ENCODE assay signal across 18 cellular contexts in the genomic region with DNA sequence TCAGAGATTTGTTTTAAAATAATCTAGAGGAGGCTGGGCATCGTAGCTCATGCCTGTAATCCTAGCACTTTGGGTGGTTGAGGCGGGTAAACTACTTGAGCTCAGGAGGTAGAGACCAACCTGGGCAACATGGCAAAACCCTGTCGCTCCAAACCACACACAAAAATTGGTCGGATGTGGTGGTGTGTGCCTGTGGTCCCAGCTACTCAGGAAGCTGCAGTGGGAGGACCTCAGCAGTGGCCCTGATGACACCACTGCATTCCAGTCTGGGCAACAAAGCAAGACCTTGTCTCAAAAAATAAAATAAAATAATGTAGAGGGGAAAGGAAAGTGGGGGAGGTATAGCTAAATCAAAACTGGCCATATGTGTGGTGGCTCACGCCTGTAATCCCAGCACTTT. TPM values are rescaled to one million over a fixed set of nuclear protein-coding genes. Genes with fewer than 3 reads are reported as not detected.
DNase-seq lines count a peak whose midpoint lies in the region; ATAC-seq and TF ChIP-seq lines count a peak whose summit lies in the region.
"Had no signal": no experiment of that assay in that cellular context is flagged by ENCODE, and none has a peak within 500 bp of the region (broad histone marks: within the 10 kb centered on the region; RNA-seq: fewer than 3 reads in every experiment).

No MANE protein-coding gene starts in this region.

- no peaks in the 10 kb centered on the region for H3K27me3 ChIP-seq in tibial nerve

- no peak overlapping the region for H3K27ac ChIP-seq in tibial nerve

- intact Hi-C loops in activated CD8-positive, alpha-beta T cell treated with anti-CD3 and anti-CD28 coated beads for 36 hours (cut with micrococcal nuclease) = no loop called here

- no peak overlapping the region for H3K27ac Mint-ChIP-seq in activated CD8-positive, alpha-beta T cell treated with anti-CD3 and anti-CD28 coated beads, Interleukin-2, amount 10 ng/mL, durations not matched to agents 7 days and 5 days
- H3K27ac Mint-ChIP-seq in activated CD8-positive, alpha-beta T cell treated with anti-CD3 and anti-CD28 coated beads for 36 hours = no peak overlapping the region
- H3K27ac Mint-ChIP-seq in activated CD4-positive, alpha-beta memory T cell treated with anti-CD3 and anti-CD28 coated beads, Interleukin-2, amount 10 ng/mL, durations not matched to agents 7 days and 5 days = peak overlapping the region; percentile 48
- peak overlapping the region in 1 of 6 donors; percentile 34 for H3K27ac Mint-ChIP-seq in immature natural killer cell
- H3K27ac Mint-ChIP-seq: B cell; CD4-positive, CD25-positive, alpha-beta regulatory T cell; GM23338; HFFc6; IgD-negative memory B cell had no signal

- H3K9me3 ChIP-seq in tibial nerve = no peaks in the 10 kb centered on the region
- H3K9me3 ChIP-seq: Caco-2 had no signal

- TF ChIP-seq CTCF in activated CD8-positive, alpha-beta T cell treated with anti-CD3 and anti-CD28 coated beads for 36 hours (IDR thresholded peaks at IDR 0.05) = no peak
- TF ChIP-seq CTCF in tibial nerve (IDR thresholded peaks at IDR 0.05) = no peak

- H3K27me3 Mint-ChIP-seq in activated CD8-positive, alpha-beta T cell treated with anti-CD3 and anti-CD28 coated beads, Interleukin-2, amount 10 ng/mL, durations not matched to agents 7 days and 5 days (ENCODE audit: low read depth) = no peaks in the 10 kb centered on the region
- no peaks in the 10 kb centered on the region for H3K27me3 Mint-ChIP-seq in activated CD8-positive, alpha-beta T cell treated with anti-CD3 and anti-CD28 coated beads for 36 hours
- H3K27me3 Mint-ChIP-seq in activated CD4-positive, alpha-beta memory T cell treated with anti-CD3 and anti-CD28 coated beads, Interleukin-2, amount 10 ng/mL, durations not matched to agents 7 days and 5 days = no peaks in the 10 kb centered on the region
- H3K27me3 Mint-ChIP-seq in immature natural killer cell (ENCODE audit: low read depth in 3 of 3) = peaks cover 0 to 2% (median 0%) of the 10 kb centered on the region in 3 donors
- H3K27me3 Mint-ChIP-seq: B cell; CD4-positive, CD25-positive, alpha-beta regulatory T cell; IgD-negative memory B cell had no signal

- ATAC-seq in activated CD8-positive, alpha-beta T cell treated with anti-CD3 and anti-CD28 coated beads, Interleukin-2, amount 10 ng/mL, durations not matched to agents 7 days and 5 days = peak; percentile 44
- no peak for ATAC-seq in activated CD8-positive, alpha-beta T cell treated with anti-CD3 and anti-CD28 coated beads for 36 hours
- ATAC-seq in GM21737 (IDR thresholded peaks at IDR 0.05; ENCODE audit: unreplicated experiment) = no peak
- ATAC-seq: GM23338, HCT116, HepG2 had no signal

- peaks cover 0 to 61% (median 0%) of the 10 kb centered on the region in 3 donors for H3K36me3 ChIP-seq in tibial nerve

- H3K4me1 Mint-ChIP-seq in activated CD8-positive, alpha-beta T cell treated with anti-CD3 and anti-CD28 coated beads, Interleukin-2, amount 10 ng/mL, durations not matched to agents 7 days and 5 days (ENCODE audit: low read depth) = peaks cover 4% of the 10 kb centered on the region
- H3K4me1 Mint-ChIP-seq in activated CD8-positive, alpha-beta T cell treated with anti-CD3 and anti-CD28 coated beads for 36 hours (ENCODE audit: low read depth) = no peaks in the 10 kb centered on the region
- H3K4me1 Mint-ChIP-seq in activated CD4-positive, alpha-beta memory T cell treated with anti-CD3 and anti-CD28 coated beads, Interleukin-2, amount 10 ng/mL, durations not matched to agents 7 days and 5 days = peaks cover 10% of the 10 kb centered on the region
- H3K4me1 Mint-ChIP-seq in immature natural killer cell = peaks cover 4 to 6% of the 10 kb centered on the region in 2 donors
- H3K4me1 Mint-ChIP-seq: B cell, IgD-negative memory B cell had no signal

- H3K4me3 Mint-ChIP-seq in activated CD8-positive, alpha-beta T cell treated with anti-CD3 and anti-CD28 coated beads, Interleukin-2, amount 10 ng/mL, durations not matched to agents 7 days and 5 days = no peak overlapping the region
- H3K4me3 Mint-ChIP-seq in activated CD8-positive, alpha-beta T cell treated with anti-CD3 and anti-CD28 coated beads for 36 hours = no peak overlapping the region
- H3K4me3 Mint-ChIP-seq in activated CD4-positive, alpha-beta memory T cell treated with anti-CD3 and anti-CD28 coated beads, Interleukin-2, amount 10 ng/mL, durations not matched to agents 7 days and 5 days = no peak overlapping the region
- no peak overlapping the region for H3K4me3 Mint-ChIP-seq in immature natural killer cell
- H3K4me3 Mint-ChIP-seq: B cell; CD4-positive, CD25-positive, alpha-beta regulatory T cell; GM23338; HFFc6; IgD-negative memory B cell had no signal

- no peak for TF ChIP-seq EP300 in tibial nerve (IDR thresholded peaks at IDR 0.05)

- POLR2A ChIA-PET in activated CD8-positive, alpha-beta T cell treated with anti-CD3 and anti-CD28 coated beads, Interleukin-2, amount 10 ng/mL, durations not matched to agents 7 days and 5 days (lab: Charles Lee) = interaction anchor here (0.6 kb wide), 1 partner anchor 1135 kb away, joined by 3 read pairs; no protein-coding TSS in a partner anchor
- POLR2A ChIA-PET in activated CD8-positive, alpha-beta T cell treated with anti-CD3 and anti-CD28 coated beads for 36 hours (lab: Charles Lee) = interaction anchor here (1.2 kb wide), 1 partner anchor 14 kb away, joined by 3 read pairs; no protein-coding TSS in a partner anchor
- POLR2A ChIA-PET in activated CD4-positive, alpha-beta memory T cell treated with anti-CD3 and anti-CD28 coated beads, Interleukin-2, amount 10 ng/mL, durations not matched to agents 7 days and 5 days (lab: Charles Lee) = interaction anchor here (0.9 to 2.0 kb wide), 3 partner anchors 14 to 151 kb away, joined by 3 to 15 read pairs (median 3); partner anchors contain the start of gene PPP3CB

- peak; percentile 48 for DNase-seq in activated CD8-positive, alpha-beta T cell treated with anti-CD3 and anti-CD28 coated beads, Interleukin-2, amount 10 ng/mL, durations not matched to agents 7 days and 5 days
- no peak for DNase-seq in activated CD8-positive, alpha-beta T cell treated with anti-CD3 and anti-CD28 coated beads for 36 hours
- DNase-seq in HT1080 (ENCODE audit: low read depth) = peak; percentile 24
- DNase-seq in activated CD4-positive, alpha-beta memory T cell treated with anti-CD3 and anti-CD28 coated beads, Interleukin-2, amount 10 ng/mL, durations not matched to agents 7 days and 5 days = peak; percentile 62
- DNase-seq in immature natural killer cell = peak in 2 of 3 donors; percentile 18 to 22
- DNase-seq in tibial nerve (ENCODE audit: low spot score in 2 of 2) = no peak
- DNase-seq in HCEC 1CT = no peak
- DNase-seq: 8988T; C1 segment of cervical spinal cord; Caco-2; CD4-positive, CD25-positive, alpha-beta regulatory T cell; HFFc6 had no signal

- H3K9me3 Mint-ChIP-seq in activated CD8-positive, alpha-beta T cell treated with anti-CD3 and anti-CD28 coated beads, Interleukin-2, amount 10 ng/mL, durations not matched to agents 7 days and 5 days (ENCODE audit: insufficient read depth) = no peaks in the 10 kb centered on the region
- no peaks in the 10 kb centered on the region for H3K9me3 Mint-ChIP-seq in activated CD8-positive, alpha-beta T cell treated with anti-CD3 and anti-CD28 coated beads for 36 hours
- H3K9me3 Mint-ChIP-seq in activated CD4-positive, alpha-beta memory T cell treated with anti-CD3 and anti-CD28 coated beads, Interleukin-2, amount 10 ng/mL, durations not matched to agents 7 days and 5 days = no peaks in the 10 kb centered on the region
- no peaks in the 10 kb centered on the region for H3K9me3 Mint-ChIP-seq in immature natural killer cell
- H3K9me3 Mint-ChIP-seq: CD4-positive, CD25-positive, alpha-beta regulatory T cell; GM23338; HFFc6; IgD-negative memory B cell had no signal

- CTCF ChIA-PET in activated CD8-positive, alpha-beta T cell treated with anti-CD3 and anti-CD28 coated beads, Interleukin-2, amount 10 ng/mL, durations not matched to agents 7 days and 5 days (lab: Charles Lee) = interaction anchor here (1.0 kb wide), 1 partner anchor 20 kb away, joined by 3 read pairs; no protein-coding TSS in a partner anchor
- CTCF ChIA-PET in activated CD8-positive, alpha-beta T cell treated with anti-CD3 and anti-CD28 coated beads for 36 hours (lab: Charles Lee) = no interaction called here
- CTCF ChIA-PET in activated CD4-positive, alpha-beta memory T cell treated with anti-CD3 and anti-CD28 coated beads, Interleukin-2, amount 10 ng/mL, durations not matched to agents 7 days and 5 days (lab: Charles Lee) = interaction anchor here (1.8 kb wide), 1 partner anchor 134 kb away, joined by 5 read pairs; no protein-coding TSS in a partner anchor

- H3K4me1 ChIP-seq in tibial nerve = no peaks in the 10 kb centered on the region
- H3K4me1 ChIP-seq: Caco-2 had no signal

- no peak overlapping the region for H3K4me3 ChIP-seq in tibial nerve
- H3K4me3 ChIP-seq: GM23338 had no signal

- no peak for TF ChIP-seq POLR2A in tibial nerve (IDR thresholded peaks at IDR 0.05)

- peaks cover 5% of the 10 kb centered on the region for H3K36me3 Mint-ChIP-seq in activated CD8-positive, alpha-beta T cell treated with anti-CD3 and anti-CD28 coated beads, Interleukin-2, amount 10 ng/mL, durations not matched to agents 7 days and 5 days (ENCODE audit: low read depth)
- H3K36me3 Mint-ChIP-seq in activated CD8-positive, alpha-beta T cell treated with anti-CD3 and anti-CD28 coated beads for 36 hours (ENCODE audit: low read depth) = peaks cover 2% of the 10 kb centered on the region
- peaks cover 11% of the 10 kb centered on the region for H3K36me3 Mint-ChIP-seq in activated CD4-positive, alpha-beta memory T cell treated with anti-CD3 and anti-CD28 coated beads, Interleukin-2, amount 10 ng/mL, durations not matched to agents 7 days and 5 days (ENCODE audit: low read depth)
- H3K36me3 Mint-ChIP-seq in immature natural killer cell = peaks cover 4 to 12% (median 10%) of the 10 kb centered on the region in 3 donors

- WGBS in tibial nerve, 2 donors = 90 to 91% methylated on average over 5 of the region's 5 CpGs

RNA-seq across cellular contexts. Expression of gene PPP3CB, which starts 13.9 kb away (rescaled TPM):
- total RNA-seq in activated CD8-positive, alpha-beta T cell treated with anti-CD3 and anti-CD28 coated beads, Interleukin-2, amount 10 ng/mL, durations not matched to agents 7 days and 5 days = 10 to 100 TPM; 38.9 to 41.3 TPM
- total RNA-seq in activated CD8-positive, alpha-beta T cell treated with anti-CD3 and anti-CD28 coated beads for 36 hours = 10 to 100 TPM; 35.8 to 36.5 TPM
- total RNA-seq in HT1080 (2014; rRNA removed; shearing (Covaris generic)) = 9.2 and 19.1 TPM in 2 replicates
- 36.5 and 43.7 TPM in 2 replicates for polyA plus RNA-seq in HT1080 (2015; cell fraction: cytosol; rRNA removed)
- 31.2 and 34.7 TPM in 2 replicates for polyA plus RNA-seq in HT1080 (2015; cell fraction: nucleus; rRNA removed)
- 10 to 100 TPM; 53.4 to 55.4 TPM for total RNA-seq in activated CD4-positive, alpha-beta memory T cell treated with anti-CD3 and anti-CD28 coated beads, Interleukin-2, amount 10 ng/mL, durations not matched to agents 7 days and 5 days
- polyA plus RNA-seq in immature natural killer cell = 1 to 10 TPM; 6.9 to 8.7 (median 8.3) TPM
- 10 to 100 TPM; 47.1 to 75.6 (median 68.0) TPM for total RNA-seq in tibial nerve

Comparison
In these comparisons a context has a peak if more than half of its experiments do, and no peak if none do; other contexts are left out.
1. DNase-seq: peak in activated CD8-positive, alpha-beta T cell treated with anti-CD3 and anti-CD28 coated beads, Interleukin-2, amount 10 ng/mL, durations not matched to agents 7 days and 5 days (single experiment), HT1080 (single experiment), activated CD4-positive, alpha-beta memory T cell treated with anti-CD3 and anti-CD28 coated beads, Interleukin-2, amount 10 ng/mL, durations not matched to agents 7 days and 5 days (single experiment) and immature natural killer cell (2 of 3); none in activated CD8-positive, alpha-beta T cell treated with anti-CD3 and anti-CD28 coated beads for 36 hours (single experiment), tibial nerve (0 of 2) and HCEC 1CT (single experiment).